Comparison of ENCODE assay signal across 10 cellular contexts in genomic region chr4:123616970-123617392, GRCh38.
DNase-seq lines count a peak whose midpoint lies in the region; ATAC-seq, FAIRE-seq and TF ChIP-seq lines count a peak whose summit lies in the region.
"Had no signal": no experiment of that assay in that cellular context is flagged by ENCODE, and none has a peak within 500 bp of the region (broad histone marks: within the 10 kb centered on the region; RNA-seq: fewer than 3 reads in every experiment).

No MANE protein-coding gene starts in this region.

- CTCF ChIA-PET in activated CD4-positive, alpha-beta memory T cell treated with anti-CD3 and anti-CD28 coated beads, Interleukin-2, amount 10 ng/mL, durations not matched to agents 7 days and 5 days (lab: Charles Lee), result interaction anchor here (0.8 kb wide), 1 partner anchor 52 kb away, joined by 3 read pairs; no protein-coding TSS in a partner anchor

- ATAC-seq in GM18907 (IDR thresholded peaks at IDR 0.05; ENCODE audit: unreplicated experiment) (peak; percentile 74), left cardiac atrium (peak; percentile 93), HG03378 (IDR thresholded peaks at IDR 0.05; ENCODE audit: unreplicated experiment) (no peak)

- H3K27ac Mint-ChIP-seq in activated CD4-positive, alpha-beta memory T cell treated with anti-CD3 and anti-CD28 coated beads, Interleukin-2, amount 10 ng/mL, durations not matched to agents 7 days and 5 days, result no peak overlapping the region

- peaks cover 4% of the 10 kb centered on the region for H3K27me3 Mint-ChIP-seq in activated CD4-positive, alpha-beta memory T cell treated with anti-CD3 and anti-CD28 coated beads, Interleukin-2, amount 10 ng/mL, durations not matched to agents 7 days and 5 days

- TF ChIP-seq CTCF in AG09319 (IDR thresholded peaks at IDR 0.05; ENCODE audit: low read depth, low read length), result no peak
- TF ChIP-seq CTCF in NB4 (IDR thresholded peaks at IDR 0.05; ENCODE audit: low read depth, low read length), result no peak

- no peak for TF ChIP-seq POLR2A in NB4 (IDR thresholded peaks at IDR 0.05; ENCODE audit: extremely low read depth, insufficient read length)

- no peak for FAIRE-seq in HTR-8/SVneo (lab: Jason Lieb, UNC)
- FAIRE-seq: GM18507 had no signal

- no peak overlapping the region for H3K4me3 ChIP-seq in NB4 (ENCODE audit: low read depth, low read length)
- H3K4me3 ChIP-seq: suprapubic skin had no signal

- H3K9me3 Mint-ChIP-seq in activated CD4-positive, alpha-beta memory T cell treated with anti-CD3 and anti-CD28 coated beads, Interleukin-2, amount 10 ng/mL, durations not matched to agents 7 days and 5 days, result no peaks in the 10 kb centered on the region

- no peaks in the 10 kb centered on the region for H3K36me3 Mint-ChIP-seq in activated CD4-positive, alpha-beta memory T cell treated with anti-CD3 and anti-CD28 coated beads, Interleukin-2, amount 10 ng/mL, durations not matched to agents 7 days and 5 days (ENCODE audit: low read depth)

- peak; percentile 23 for DNase-seq in AG09319 (ENCODE audit: extremely low read depth, low read depth)
- DNase-seq in NB4 (ENCODE audit: low read depth), result peak; percentile 88
- DNase-seq in activated CD4-positive, alpha-beta memory T cell treated with anti-CD3 and anti-CD28 coated beads, Interleukin-2, amount 10 ng/mL, durations not matched to agents 7 days and 5 days, result peak; percentile 18
- DNase-seq in left cardiac atrium, result peak; percentile 76
- DNase-seq in putamen (ENCODE audit: low spot score), result peak; percentile 85
- no peak for DNase-seq in HTR-8/SVneo (ENCODE audit: insufficient read length, low spot score)

- intact Hi-C loops in left cardiac atrium (cut with DNase I), result no loop called here

- POLR2A ChIA-PET in activated CD4-positive, alpha-beta memory T cell treated with anti-CD3 and anti-CD28 coated beads, Interleukin-2, amount 10 ng/mL, durations not matched to agents 7 days and 5 days (lab: Charles Lee), result no interaction called here

- peaks cover 16% of the 10 kb centered on the region for H3K4me1 Mint-ChIP-seq in activated CD4-positive, alpha-beta memory T cell treated with anti-CD3 and anti-CD28 coated beads, Interleukin-2, amount 10 ng/mL, durations not matched to agents 7 days and 5 days

- no peak overlapping the region for H3K4me3 Mint-ChIP-seq in activated CD4-positive, alpha-beta memory T cell treated with anti-CD3 and anti-CD28 coated beads, Interleukin-2, amount 10 ng/mL, durations not matched to agents 7 days and 5 days
